11 cellular contexts compared by ENCODE assay signal in genomic region chr4:173436149-173436579, GRCh38. TPM values are rescaled to one million over a fixed set of nuclear protein-coding genes. Genes with fewer than 3 reads are reported as not detected.
DNase-seq lines count a peak whose midpoint lies in the region; ATAC-seq, FAIRE-seq and TF ChIP-seq lines count a peak whose summit lies in the region.
"Had no signal": no experiment of that assay in that cellular context is flagged by ENCODE, and none has a peak within 500 bp of the region (broad histone marks: within the 10 kb centered on the region; RNA-seq: fewer than 3 reads in every experiment).

No MANE protein-coding gene starts in this region.

- WGBS in mesenchymal stem cell: 43% methylated on average over 5 of the region's 5 CpGs

- H3K79me1 ChIP-seq in mesenchymal stem cell (replicated peaks; ENCODE audit: low read length, poor library complexity, severe bottlenecking): no peaks in the 10 kb centered on the region

- peak overlapping the region; percentile 25 for H3K9ac ChIP-seq in mesenchymal stem cell (ENCODE audit: low read length)

- H2BK12ac ChIP-seq in mesenchymal stem cell (ENCODE audit: low read length in 2 of 2): no peak overlapping the region

- no peak overlapping the region for H3K23ac ChIP-seq in mesenchymal stem cell (ENCODE audit: low read length in 2 of 2)

- H3K9me3 ChIP-seq in mesenchymal stem cell (ENCODE audit: control insufficient read depth, low read length): no peaks in the 10 kb centered on the region
- H3K9me3 ChIP-seq: SJSA1 had no signal

- DNase-seq in AG10803 (ENCODE audit: low read depth): peak; percentile 94
- peak; percentile 34 for DNase-seq in HT1080 (ENCODE audit: low read depth)
- DNase-seq in cardiac fibroblast (ENCODE audit: low read depth in 2 of 2): peak; percentile 74 to 88
- peak; percentile 14 for DNase-seq in mesenchymal stem cell
- DNase-seq in posterior vena cava (ENCODE audit: low spot score): no peak
- no peak for DNase-seq in GM12891 (ENCODE audit: insufficient read length, low spot score)
- DNase-seq in left lobe of liver (ENCODE audit: low spot score): no peak
- DNase-seq: CD8-positive, alpha-beta memory T cell; left colon had no signal

- no peak overlapping the region for H4K8ac ChIP-seq in mesenchymal stem cell (ENCODE audit: low read length)

- H3K4me3 ChIP-seq in AG10803 (ENCODE audit: low read length) (no peak overlapping the region), cardiac fibroblast (replicated peaks in 1 of 2; ENCODE audit: low read depth in 2 of 2, low read length in 2 of 2) (no peak overlapping the region), mesenchymal stem cell (ENCODE audit: insufficient read depth in 1 of 2, low read depth in 1 of 2, low read length in 2 of 2) (no peak overlapping the region)
- H3K4me3 ChIP-seq: SJSA1 had no signal

- no peak for TF ChIP-seq POLR2A in GM12891 (IDR thresholded peaks at IDR 0.05; ENCODE audit: low read depth, low read length)

- FAIRE-seq in GM12891 (lab: Jason Lieb, UNC): no peak

- no peak overlapping the region for H3K18ac ChIP-seq in mesenchymal stem cell (ENCODE audit: low read depth in 1 of 2, low read length in 2 of 2)

- intact Hi-C loops in posterior vena cava (cut with DNase I): no loop called here

- H2BK15ac ChIP-seq in mesenchymal stem cell (ENCODE audit: low read depth, poor library complexity, severe bottlenecking): no peak overlapping the region

- no peak overlapping the region for H2BK120ac ChIP-seq in mesenchymal stem cell (ENCODE audit: low read depth, low read length)

- H3K27me3 ChIP-seq in mesenchymal stem cell (ENCODE audit: control insufficient read depth in 1 of 2, insufficient read depth in 1 of 2, low read length in 2 of 2): no peaks in the 10 kb centered on the region
- H3K27me3 ChIP-seq: SJSA1 had no signal

- peak overlapping the region in 1 of 2 experiments; percentile 22 for H3K14ac ChIP-seq in mesenchymal stem cell (ENCODE audit: low read length in 2 of 2)

- H2BK5ac ChIP-seq in mesenchymal stem cell (ENCODE audit: low read depth, low read length, poor library complexity, severe bottlenecking): no peak overlapping the region

- no peak overlapping the region for H3K4ac ChIP-seq in mesenchymal stem cell (ENCODE audit: low read depth in 1 of 2, low read length in 2 of 2)

- no peak overlapping the region for H2AK5ac ChIP-seq in mesenchymal stem cell (ENCODE audit: low read length, severe bottlenecking)

- H3K36me3 ChIP-seq in mesenchymal stem cell (ENCODE audit: control insufficient read depth in 1 of 2, insufficient read depth in 2 of 2, low read depth in 1 of 2, low read length in 2 of 2): no peaks in the 10 kb centered on the region
- H3K36me3 ChIP-seq: SJSA1 had no signal

- H3K4me2 ChIP-seq in mesenchymal stem cell (ENCODE audit: low read length, poor library complexity, severe bottlenecking): no peak overlapping the region

- ATAC-seq in left lobe of liver (no peak), HG03571 (IDR thresholded peaks at IDR 0.05; ENCODE audit: unreplicated experiment) (no peak)
- ATAC-seq: left colon had no signal

- no peak overlapping the region for H2AFZ ChIP-seq in mesenchymal stem cell (ENCODE audit: low read depth, low read length)

- no peak overlapping the region for H4K91ac ChIP-seq in mesenchymal stem cell (ENCODE audit: low read length)

- no peak overlapping the region for H3K27ac ChIP-seq in mesenchymal stem cell (ENCODE audit: low read length, poor library complexity, severe bottlenecking)
- H3K27ac ChIP-seq: SJSA1 had no signal

- TF ChIP-seq CTCF in AG10803 (conservative IDR thresholded peaks at IDR 0.05; ENCODE audit: low read length) (no peak), cardiac fibroblast (IDR thresholded peaks at IDR 0.05; ENCODE audit: low read depth, low read length) (no peak)

- H3K4me1 ChIP-seq in mesenchymal stem cell (ENCODE audit: control insufficient read depth, insufficient read depth, low read depth, low read length): no peaks in the 10 kb centered on the region
- H3K4me1 ChIP-seq: SJSA1 had no signal

TF ChIP-seq in GM12891, 5 proteins besides CTCF, POLR2A, EP300 and RAD21:
- TF ChIP-seq POLR2AphosphoS5 (IDR thresholded peaks at IDR 0.05; ENCODE audit: low read depth, low read length) (no peak), PAX5 (IDR thresholded peaks at IDR 0.05; ENCODE audit: insufficient read depth, low read length, severe bottlenecking) (no peak), TAF1 (IDR thresholded peaks at IDR 0.05; ENCODE audit: low read depth, low read length) (no peak), SPI1 (IDR thresholded peaks at IDR 0.05; ENCODE audit: low read depth, low read length) (no peak), POU2F2 (IDR thresholded peaks at IDR 0.05; ENCODE audit: low read depth, low read length) (no peak)

RNA-seq across cellular contexts. Expression of gene SCRG1, which starts 37.2 kb away (rescaled TPM):
- total RNA-seq in HT1080 (2014; rRNA removed; shearing (Covaris generic)): not detected in 2 replicates
- not detected in 2 replicates for polyA plus RNA-seq in HT1080 (2015; cell fraction: cytosol; rRNA removed)
- polyA plus RNA-seq in HT1080 (2015; cell fraction: nucleus; rRNA removed): not detected in 2 replicates
- 0.32 TPM for polyA plus RNA-seq in mesenchymal stem cell (2013, experiment 1 of 2)
- 0.34 TPM for polyA plus RNA-seq in mesenchymal stem cell (2013, experiment 2 of 2)
- total RNA-seq in posterior vena cava (10 to 100 TPM; 18.2 to 61.8 TPM), left lobe of liver (not detected)
- not detected for polyA plus RNA-seq in GM12891 (2012; ENCODE audit: low read depth, missing spikeins)
- total RNA-seq: CD8-positive, alpha-beta memory T cell; SJSA1 had no signal
- polyA plus RNA-seq: CD8-positive, alpha-beta memory T cell had no signal

Comparison
In these comparisons a context has a peak if more than half of its experiments do, and no peak if none do; other contexts are left out.
1. DNase-seq: peak in AG10803 (single experiment), HT1080 (single experiment), cardiac fibroblast (2 of 2) and mesenchymal stem cell (single experiment); none in posterior vena cava (single experiment), GM12891 (single experiment) and left lobe of liver (single experiment).
2. RNA of gene SCRG1, which starts 37.2 kb away (total RNA-seq): 18.2 to 61.8 TPM in posterior vena cava; not detected in HT1080 and not detected in left lobe of liver (single experiment); every median in the first group is over 10 times any median in the second.